In genomic region chr18:12377556-12378553, GRCh38 we compare ENCODE assay signal across 8 cellular contexts. TPM values are rescaled to one million over a fixed set of nuclear protein-coding genes. Genes with fewer than 3 reads are reported as not detected.
DNase-seq lines count a peak whose midpoint lies in the region; ATAC-seq, FAIRE-seq and TF ChIP-seq lines count a peak whose summit lies in the region.

No MANE protein-coding gene starts in this region.

- peaks cover 23% of the 10 kb centered on the region for H3F3A ChIP-seq in PC-9 (ENCODE audit: insufficient read depth, low read depth)

- TF ChIP-seq CTCF in A549 (IDR thresholded peaks at IDR 0.05), result no peak
- no peak for TF ChIP-seq CTCF in PC-9 (conservative IDR thresholded peaks at IDR 0.05)
- TF ChIP-seq CTCF in parathyroid adenoma (IDR thresholded peaks at IDR 0.05), result peak; percentile 19
- no peak for TF ChIP-seq CTCF in GM13977 (IDR thresholded peaks at IDR 0.05; ENCODE audit: extremely low read depth, insufficient read depth, missing control alignments)

- no peak overlapping the region for H3K9ac ChIP-seq in parathyroid adenoma

- H3K79me2 ChIP-seq in PC-9 (ENCODE audit: low read depth) (peaks cover 38% of the 10 kb centered on the region), parathyroid adenoma (peaks cover 25% of the 10 kb centered on the region)

- H3K4me2 ChIP-seq in A549, result peak overlapping the region; percentile 82
- peak overlapping the region; percentile 72 for H3K4me2 ChIP-seq in PC-9
- peak overlapping the region; percentile 79 for H3K4me2 ChIP-seq in parathyroid adenoma (ENCODE audit: low read length)

- DNase-seq in A549 (ENCODE audit: low read depth in 1 of 2, low spot score in 1 of 2), result peak in 1 of 2 experiments; percentile 83
- DNase-seq in PC-9, result no peak
- DNase-seq in epidermal melanocyte (ENCODE audit: insufficient read length, low spot score), result peak; percentile 85
- no peak for DNase-seq in left lobe of liver (ENCODE audit: low spot score)
- DNase-seq in GM13977 (ENCODE audit: low spot score), result no peak

- H3K4me1 ChIP-seq in A549, result peaks cover 9% of the 10 kb centered on the region; the same call in 1 of the 3 replicates
- peaks cover 25% of the 10 kb centered on the region for H3K4me1 ChIP-seq in PC-9 (replicated peaks; ENCODE audit: insufficient read depth)
- peaks cover 16% of the 10 kb centered on the region for H3K4me1 ChIP-seq in parathyroid adenoma

- H4K20me1 ChIP-seq in PC-9 (ENCODE audit: insufficient read depth), result peaks cover 24% of the 10 kb centered on the region

- peak overlapping the region; percentile 92 for H3K27ac ChIP-seq in A549
- H3K27ac ChIP-seq in PC-9, result peak overlapping the region; percentile 67
- H3K27ac ChIP-seq in parathyroid adenoma, result peak overlapping the region; percentile 98

- H3K9me3 ChIP-seq in A549, result no peaks in the 10 kb centered on the region
- no peaks in the 10 kb centered on the region for H3K9me3 ChIP-seq in PC-9 (ENCODE audit: insufficient read depth, low read depth)
- H3K9me3 ChIP-seq in parathyroid adenoma (ENCODE audit: control insufficient read depth, low read length), result no peaks in the 10 kb centered on the region

- H3K4me3 ChIP-seq in A549, result peak overlapping the region; percentile 62
- peak overlapping the region; percentile 56 for H3K4me3 ChIP-seq in PC-9
- H3K4me3 ChIP-seq in parathyroid adenoma (ENCODE audit: low read depth, low read length), result peak overlapping the region; percentile 99

- intact Hi-C loops in PC-9 (cut with micrococcal nuclease; ENCODE audit: unreplicated experiment), result loop anchor here (1.0 to 10.0 kb wide), 8 partner anchors 29 to 569 kb away; partner anchors contain the start of genes ANKRD62, IMPA2, PRELID3A and SPIRE1

- peak; percentile 91 to 94 for ATAC-seq in A549
- peak; percentile 34 for ATAC-seq in GM18517 (IDR thresholded peaks at IDR 0.05; ENCODE audit: unreplicated experiment)
- peak; percentile 46 for ATAC-seq in HG03039 (IDR thresholded peaks at IDR 0.05; ENCODE audit: unreplicated experiment)
- ATAC-seq in left lobe of liver, result no peak

- in situ Hi-C loops in GM13977 (cut with MboI; ENCODE audit: low pct_unique_long_range_greater_than_20kb, low sequenced_read_pairs, unreplicated experiment), result loop anchor here (25.0 kb wide), 1 partner anchor 559 kb away; the partner anchor contains the start of gene SEH1L

- WGBS in A549 (ENCODE audit: missing lambda C conversion rate), result 16% methylated on average over 26 of the region's 35 CpGs

- peak; percentile 80 for TF ChIP-seq POLR2A in A549 (IDR thresholded peaks at IDR 0.05; ENCODE audit: low read length)

- H3K9me2 ChIP-seq in PC-9 (ENCODE audit: insufficient read depth), result no peaks in the 10 kb centered on the region

- POLR2A ChIA-PET in A549 (lab: Yijun Ruan, JAX), result interaction anchor here (0.6 to 1.8 kb wide), 14 partner anchors 11 to 570 kb away, joined by 3 to 8 read pairs (median 6); partner anchors contain the start of genes CEP76, PRELID3A, PSMG2 and PTPN2
- POLR2A ChIA-PET in PC-9 (lab: Charles Lee; ENCODE audit: unreplicated experiment), result interaction anchor here (0.6 to 0.9 kb wide), 15 partner anchors 42 to 1236 kb away, joined by 3 to 20 read pairs (median 4); partner anchors contain the start of genes CEP192 and PTPN2

- TSS peak; percentile 91 for BruUV-seq in PC-9 (replicated peaks; lab: Mats Ljungman, UMichigan)

- no peaks in the 10 kb centered on the region for H3K27me3 ChIP-seq in PC-9 (ENCODE audit: insufficient read depth, low read depth)
- no peaks in the 10 kb centered on the region for H3K27me3 ChIP-seq in parathyroid adenoma (ENCODE audit: control insufficient read depth, insufficient read depth, low read length)

- TF ChIP-seq RAD21 in A549 (conservative IDR thresholded peaks at IDR 0.05 in 1 of 2, IDR thresholded peaks at IDR 0.05 in 1 of 2), result no peak

- H2AFZ ChIP-seq in PC-9 (peak overlapping the region; percentile 79), parathyroid adenoma (peak overlapping the region; percentile 77)

- TF ChIP-seq EP300 in A549 (IDR thresholded peaks at IDR 0.05), result no peak

- CTCF ChIA-PET in A549 (lab: Yijun Ruan, JAX) (interaction anchor here (0.7 to 1.9 kb wide), 4 partner anchors 14 to 418 kb away, joined by 3 to 6 read pairs (median 3); no protein-coding TSS in a partner anchor), PC-9 (lab: Charles Lee) (interaction anchor here (0.6 kb wide), 1 partner anchor 61 kb away, joined by 3 read pairs; no protein-coding TSS in a partner anchor)

- H3K36me3 ChIP-seq in PC-9 (ENCODE audit: low read depth) (peaks cover 10% of the 10 kb centered on the region; the same call in 1 of the 2 replicates), parathyroid adenoma (ENCODE audit: control insufficient read depth, insufficient read depth, low read length) (no peaks in the 10 kb centered on the region)

- no peak for FAIRE-seq in A549 (lab: Jason Lieb, UNC)

TF ChIP-seq in A549, 52 proteins besides CTCF, POLR2A, EP300 and RAD21:
- no peak for TF ChIP-seq HDAC2 (IDR thresholded peaks at IDR 0.05)
- TF ChIP-seq MAFK (IDR thresholded peaks at IDR 0.05; ENCODE audit: partially characterized antibody), result peak; percentile 40
- TF ChIP-seq FOSL2 (IDR thresholded peaks at IDR 0.05), result no peak
- TF ChIP-seq FOSL2 (CRISPR knock-in tag; IDR thresholded peaks at IDR 0.05), result peak; percentile 77
- TF ChIP-seq HOXB5 (CRISPR knock-in tag; IDR thresholded peaks at IDR 0.05), result 0 out of 2 replicates have a peak, but pooled peaks have one; percentile 35
- peak; percentile 49; the same call in 1 of the 2 replicates for TF ChIP-seq PHF8 (IDR thresholded peaks at IDR 0.05; ENCODE audit: borderline replicate concordance, low read depth)
TF ChIP-seq in A549: peak in this region for 4.

RNA-seq across cellular contexts. Expression of gene AFG3L2, which starts 0.8 kb away (rescaled TPM):
- polyA plus RNA-seq in A549 (2011; rRNA removed) (36.5 and 56.4 TPM in 2 replicates), A549 (2017; fragmentation: RNase III; extraction: RNeasy Plus Mini Kit Qiagen cat#74134 plus additional on column Dnase treatment) (33.7 to 37.8 TPM (median 33.8 TPM) in 3 replicates)
- 22.8 and 23.3 TPM in 2 replicates for polyA plus RNA-seq in A549 (2012; cell fraction: cytosol; rRNA removed)
- 19.3 and 27.7 TPM in 2 replicates for polyA plus RNA-seq in A549 (2012; cell fraction: nucleus; rRNA removed)
- 25.9 and 28.7 TPM in 2 replicates for polyA minus RNA-seq in A549 (2011; rRNA and poly(A)+ RNA removed)
- total RNA-seq in PC-9 (2021) (69.4 and 71.1 TPM in 2 replicates), left lobe of liver (34.6 TPM)

RNA-seq across cellular contexts. Expression of gene PRELID3A, which starts 29.9 kb away (rescaled TPM):
- polyA plus RNA-seq in A549 (2011; rRNA removed) (8.6 and 10.8 TPM in 2 replicates), A549 (2017; fragmentation: RNase III; extraction: RNeasy Plus Mini Kit Qiagen cat#74134 plus additional on column Dnase treatment) (10.0 to 10.4 TPM (median 10.3 TPM) in 3 replicates)
- 8.9 and 10.0 TPM in 2 replicates for polyA plus RNA-seq in A549 (2012; cell fraction: cytosol; rRNA removed)
- 14.3 and 16.5 TPM in 2 replicates for polyA plus RNA-seq in A549 (2012; cell fraction: nucleus; rRNA removed)
- polyA minus RNA-seq in A549 (2011; rRNA and poly(A)+ RNA removed), result 1.2 and 2.4 TPM in 2 replicates
- total RNA-seq in PC-9 (2021) (12.5 and 13.3 TPM in 2 replicates), left lobe of liver (0.18 TPM)

Comparison
In these comparisons a context has a peak if more than half of its experiments do, and no peak if none do; other contexts are left out.
1. RNA of gene PRELID3A, which starts 29.9 kb away (total RNA-seq): 12.5 to 13.3 TPM in PC-9; 0.18 TPM in left lobe of liver (single experiment); every median in the first group is over 10 times any median in the second.
2. Peak in every context shown above with its lines, with median percentiles within 50 percentile points of each other: H3K27ac ChIP-seq, H3K4me2 ChIP-seq and H3K4me3 ChIP-seq.